Comparison of ENCODE assay signal across 12 cellular contexts in the genomic region with DNA sequence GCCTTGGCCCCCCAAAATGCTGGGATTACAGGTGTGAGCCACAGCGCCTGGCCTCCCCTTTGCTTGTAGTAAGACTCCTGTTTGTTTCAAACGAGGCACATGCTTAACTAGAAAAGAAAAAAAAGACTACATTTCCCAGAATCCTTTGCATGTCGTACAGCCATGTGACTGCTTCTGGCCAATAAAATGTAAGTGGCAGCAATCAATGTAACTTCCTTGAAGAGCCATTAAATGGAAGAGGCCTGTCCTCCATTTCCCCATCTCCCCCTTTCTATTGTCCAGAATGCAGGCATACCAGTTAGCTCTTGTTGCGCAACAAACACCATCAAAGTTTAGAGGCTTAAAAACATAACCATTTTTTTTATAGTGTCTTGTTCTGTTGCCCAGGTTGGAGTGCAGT. TPM values are rescaled to one million over a fixed set of nuclear protein-coding genes. Genes with fewer than 3 reads are reported as not detected.
A peak's percentile ranks its signal among the peaks of the same experiment; 100 is the strongest.
DNase-seq lines count a peak whose midpoint lies in the region; FAIRE-seq and TF ChIP-seq lines count a peak whose summit lies in the region.
"Had no signal": no experiment of that assay in that cellular context is flagged by ENCODE, and none has a peak within 500 bp of the region (broad histone marks: within the 10 kb centered on the region; RNA-seq: fewer than 3 reads in every experiment).

No MANE protein-coding gene starts in this region.

- intact Hi-C loops in endothelial cell of umbilical vein (cut with micrococcal nuclease) (no loop called here), adrenal gland (cut with DNase I) (no loop called here)

- H3K9me3 ChIP-seq in GM23248 (ENCODE audit: low read depth) (no peaks in the 10 kb centered on the region), endothelial cell of umbilical vein (replicated peaks; ENCODE audit: control insufficient read depth, insufficient read depth, low read length) (no peaks in the 10 kb centered on the region), adrenal gland (replicated peaks in 1 of 3) (no peaks in the 10 kb centered on the region)

- CTCF ChIA-PET in endothelial cell of umbilical vein (lab: Charles Lee): interaction anchor here (1.1 to 1.2 kb wide), 2 partner anchors 35 to 203 kb away, joined by 3 to 5 read pairs; no protein-coding TSS in a partner anchor

- H2AFZ ChIP-seq in GM23248 (0 out of 2 replicates have a peak overlapping the region, but pooled peaks have one; percentile 38), endothelial cell of umbilical vein (ENCODE audit: low read depth, low read length) (no peak overlapping the region)

- H3K27ac ChIP-seq in GM23248 (no peak overlapping the region), endothelial cell of umbilical vein (ENCODE audit: insufficient read depth, low read depth, low read length) (no peak overlapping the region), adrenal gland (no peak overlapping the region)

- no peaks in the 10 kb centered on the region for H3K36me3 ChIP-seq in GM23248 (ENCODE audit: low read depth)
- no peaks in the 10 kb centered on the region for H3K36me3 ChIP-seq in endothelial cell of umbilical vein (ENCODE audit: control insufficient read depth in 2 of 2, extremely low read depth in 1 of 2, insufficient read depth in 2 of 2, low read length in 2 of 2)
- no peaks in the 10 kb centered on the region for H3K36me3 ChIP-seq in adrenal gland (replicated peaks in 1 of 2)

- FAIRE-seq in endothelial cell of umbilical vein (lab: Jason Lieb, UNC): peak; percentile 70

- 34 to 47% methylated on average over 4 of the region's 4 CpGs for WGBS in GM23248 (ENCODE audit: low coverage in 1 of 2, low lambda C conversion rate in 2 of 2, missing lambda C conversion rate in 2 of 2), 2 experiments
- 58 to 72% (median 71%) methylated on average over 4 of the region's 4 CpGs for WGBS in adrenal gland, 4 donors

- in situ Hi-C loops in GM23248 (cut with MboI): no loop called here

- no peak overlapping the region for H3K4me3 ChIP-seq in GM23248
- H3K4me3 ChIP-seq in endothelial cell of umbilical vein (replicated peaks in 1 of 3; ENCODE audit: insufficient read depth in 1 of 3, low read depth in 1 of 3, low read length in 3 of 3): no peak overlapping the region
- H3K4me3 ChIP-seq in adrenal gland: no peak overlapping the region

- no TSS peak for BruUV-seq in endothelial cell of umbilical vein (replicated peaks; lab: Mats Ljungman, UMichigan)

- POLR2A ChIA-PET in endothelial cell of umbilical vein (lab: Charles Lee): no interaction called here

- TF ChIP-seq POLR2A in endothelial cell of umbilical vein (IDR thresholded peaks at IDR 0.05; ENCODE audit: low read depth, low read length) (no peak), adrenal gland (IDR thresholded peaks at IDR 0.05) (no peak)

- DNase-seq in AG08396 (ENCODE audit: low spot score) (peak; percentile 49), GM23248 (peak; percentile 45), NOMO-1 treated with DMSO at 0.1 percent for 48 hours (lab: John Stamatoyannopoulos, UW; ENCODE audit: unreplicated experiment) (peak; percentile 61), endothelial cell of umbilical vein (ENCODE audit: low read depth, low spot score) (peak; percentile 22), adrenal gland (no peak), GM20000 (ENCODE audit: low spot score) (no peak), occipital lobe (lab: John Stamatoyannopoulos, UW) (no peak), NCI-H1694 treated with DMSO at 0.1 percent for 48 hours (lab: John Stamatoyannopoulos, UW) (no peak)
- DNase-seq: kidney glomerular epithelial cell, NCI-H69 had no signal

- TF ChIP-seq CTCF in endothelial cell of umbilical vein (IDR thresholded peaks at IDR 0.05; ENCODE audit: extremely low read depth in 1 of 2, insufficient read depth in 1 of 2, low read depth in 1 of 2, low read length in 2 of 2) (no peak), adrenal gland (IDR thresholded peaks at IDR 0.05) (no peak), GM20000 (IDR thresholded peaks at IDR 0.05; ENCODE audit: extremely low read depth, missing control alignments) (no peak)

- no peaks in the 10 kb centered on the region for H3K27me3 ChIP-seq in GM23248 (replicated peaks; ENCODE audit: insufficient read depth)
- H3K27me3 ChIP-seq in endothelial cell of umbilical vein (ENCODE audit: control insufficient read depth in 2 of 2, insufficient read depth in 2 of 2, low read length in 2 of 2): peaks cover 0 to 1% of the 10 kb centered on the region in 2 experiments
- H3K27me3 ChIP-seq in adrenal gland: no peaks in the 10 kb centered on the region

- no peaks in the 10 kb centered on the region for H3K9me2 ChIP-seq in GM23248 (ENCODE audit: insufficient read depth)

- dilution Hi-C loops in endothelial cell of umbilical vein (cut with MboI; ENCODE audit: extremely low pct_ligation_motif_present, low sequenced_read_pairs): no loop called here

- H4K20me1 ChIP-seq in GM23248 (ENCODE audit: insufficient read depth) (no peaks in the 10 kb centered on the region), endothelial cell of umbilical vein (replicated peaks; ENCODE audit: control insufficient read depth, extremely low read depth, insufficient read depth, low read length) (no peaks in the 10 kb centered on the region)

- H3K79me2 ChIP-seq in GM23248 (ENCODE audit: insufficient read depth) (no peaks in the 10 kb centered on the region), endothelial cell of umbilical vein (ENCODE audit: control insufficient read depth, insufficient read depth, low read length) (no peaks in the 10 kb centered on the region)

- no peaks in the 10 kb centered on the region for H3K9me1 ChIP-seq in endothelial cell of umbilical vein (replicated peaks; ENCODE audit: control insufficient read depth, extremely low read depth, insufficient read depth, low read length)

- no peaks in the 10 kb centered on the region for H3F3A ChIP-seq in GM23248 (ENCODE audit: insufficient read depth)

- no peak overlapping the region for H3K9ac ChIP-seq in GM23248
- no peak overlapping the region for H3K9ac ChIP-seq in endothelial cell of umbilical vein (replicated peaks; ENCODE audit: extremely low read depth, insufficient read depth, low read length)

- H3K4me2 ChIP-seq in GM23248 (ENCODE audit: unreplicated experiment): no peak overlapping the region
- no peak overlapping the region for H3K4me2 ChIP-seq in endothelial cell of umbilical vein (ENCODE audit: insufficient read depth, low read length)

- H3K4me1 ChIP-seq in GM23248 (ENCODE audit: insufficient read depth) (no peaks in the 10 kb centered on the region), endothelial cell of umbilical vein (ENCODE audit: control insufficient read depth, extremely low read depth, insufficient read depth, low read length) (no peaks in the 10 kb centered on the region), adrenal gland (replicated peaks in 1 of 2) (no peaks in the 10 kb centered on the region)

RNA-seq across cellular contexts. Expression of a gene that starts 10.4 kb away (rescaled TPM):
- total RNA-seq in GM23248 (2014; rRNA removed; shearing (Covaris generic)): not detected in 2 replicates
- polyA plus RNA-seq in GM23248 (2016; fragmentation: Nextera tagmentation; extraction: Ambion mirVana) (not detected in 2 replicates), endothelial cell of umbilical vein (not detected in 2 replicates), adrenal gland (not detected)
- total RNA-seq in endothelial cell of umbilical vein (not detected in 2 replicates), adrenal gland (not detected), occipital lobe (not detected)
- polyA plus RNA-seq in endothelial cell of umbilical vein (2011; cell fraction: cytosol; rRNA removed): not detected in 2 replicates
- polyA plus RNA-seq in endothelial cell of umbilical vein (2011; cell fraction: nucleus; rRNA removed): not detected in 2 replicates
- polyA plus RNA-seq in endothelial cell of umbilical vein (2012): not detected in 2 replicates
- polyA minus RNA-seq in endothelial cell of umbilical vein: not detected in 2 replicates
- not detected for polyA minus RNA-seq in endothelial cell of umbilical vein (2011; cell fraction: cytosol; rRNA and poly(A)+ RNA removed)
- not detected in 2 replicates for polyA minus RNA-seq in endothelial cell of umbilical vein (2011; cell fraction: nucleus; rRNA and poly(A)+ RNA removed)
- total RNA-seq: activated naive CD4-positive, alpha-beta T cell treated with anti-CD3 and anti-CD28 coated beads, Interleukin-2, amount 50 U/mL, for 72 hours; posterior vena cava had no signal

RNA-seq across cellular contexts. Expression of a gene that starts 30.3 kb away (rescaled TPM):
- not detected in 2 replicates for total RNA-seq in GM23248 (2014; rRNA removed; shearing (Covaris generic))
- not detected in 2 replicates for polyA plus RNA-seq in GM23248 (2016; fragmentation: Nextera tagmentation; extraction: Ambion mirVana)
- not detected in 2 replicates for total RNA-seq in endothelial cell of umbilical vein
- not detected in 2 replicates for polyA plus RNA-seq in endothelial cell of umbilical vein
- not detected in 2 replicates for polyA plus RNA-seq in endothelial cell of umbilical vein (2011; cell fraction: cytosol; rRNA removed)
- not detected in 2 replicates for polyA plus RNA-seq in endothelial cell of umbilical vein (2011; cell fraction: nucleus; rRNA removed)
- not detected in 2 replicates for polyA plus RNA-seq in endothelial cell of umbilical vein (2012)
- polyA minus RNA-seq in endothelial cell of umbilical vein: not detected in 2 replicates
- not detected for polyA minus RNA-seq in endothelial cell of umbilical vein (2011; cell fraction: cytosol; rRNA and poly(A)+ RNA removed)
- not detected in 2 replicates for polyA minus RNA-seq in endothelial cell of umbilical vein (2011; cell fraction: nucleus; rRNA and poly(A)+ RNA removed)
- total RNA-seq in adrenal gland: not detected
- not detected for polyA plus RNA-seq in adrenal gland
- not detected for total RNA-seq in occipital lobe
- total RNA-seq: activated naive CD4-positive, alpha-beta T cell treated with anti-CD3 and anti-CD28 coated beads, Interleukin-2, amount 50 U/mL, for 72 hours; posterior vena cava had no signal

RNA-seq across cellular contexts. Expression of a gene that starts 36.7 kb away (rescaled TPM):
- 145 and 164 TPM in 2 replicates for total RNA-seq in GM23248 (2014; rRNA removed; shearing (Covaris generic))
- 122 and 127 TPM in 2 replicates for polyA plus RNA-seq in GM23248 (2016; fragmentation: Nextera tagmentation; extraction: Ambion mirVana)
- 10.4 and 13.3 TPM in 2 replicates for total RNA-seq in endothelial cell of umbilical vein
- polyA plus RNA-seq in endothelial cell of umbilical vein: 30.1 and 37.2 TPM in 2 replicates
- polyA plus RNA-seq in endothelial cell of umbilical vein (2011; cell fraction: cytosol; rRNA removed): 11.2 and 17.3 TPM in 2 replicates
- 15.5 and 18.9 TPM in 2 replicates for polyA plus RNA-seq in endothelial cell of umbilical vein (2011; cell fraction: nucleus; rRNA removed)
- 26.1 and 56.4 TPM in 2 replicates for polyA plus RNA-seq in endothelial cell of umbilical vein (2012)
- polyA minus RNA-seq in endothelial cell of umbilical vein: 2.1 and 2.9 TPM in 2 replicates
- polyA minus RNA-seq in endothelial cell of umbilical vein (2011; cell fraction: cytosol; rRNA and poly(A)+ RNA removed): not detected
- polyA minus RNA-seq in endothelial cell of umbilical vein (2011; cell fraction: nucleus; rRNA and poly(A)+ RNA removed): 2.5 and 3.4 TPM in 2 replicates
- total RNA-seq in adrenal gland: 10 to 100 TPM; 14.8 to 53.8 (median 26.6) TPM
- 10 to 100 TPM in 2 of 3 donors, 1 to 10 TPM in 1; 1.6 to 32.4 (median 31.6) TPM for polyA plus RNA-seq in adrenal gland
- 2.5 TPM for total RNA-seq in occipital lobe

RNA-seq across cellular contexts. Expression of a gene that starts 40.3 kb away (rescaled TPM):
- 2.7 and 7.1 TPM in 2 replicates for total RNA-seq in GM23248 (2014; rRNA removed; shearing (Covaris generic))
- polyA plus RNA-seq in GM23248 (2016; fragmentation: Nextera tagmentation; extraction: Ambion mirVana) (0.58 and 0.62 TPM in 2 replicates), endothelial cell of umbilical vein (0.60 and 0.66 TPM in 2 replicates), adrenal gland (10 to 100 TPM in 1 of 3 donors, 1 to 10 TPM in 2; 1.5 to 22.6 (median 2.1) TPM)
- total RNA-seq in endothelial cell of umbilical vein (1.2 and 1.9 TPM in 2 replicates), adrenal gland (10 to 100 TPM in 4 of 8 donors, 1 to 10 TPM in 4; 4.2 to 13.6 (median 9.0) TPM), occipital lobe (15.9 TPM)
- 0.27 and 0.38 TPM in 2 replicates for polyA plus RNA-seq in endothelial cell of umbilical vein (2011; cell fraction: cytosol; rRNA removed)
- polyA plus RNA-seq in endothelial cell of umbilical vein (2011; cell fraction: nucleus; rRNA removed): 3.5 and 4.2 TPM in 2 replicates
- 2.0 and 2.5 TPM in 2 replicates for polyA plus RNA-seq in endothelial cell of umbilical vein (2012)
- 0.25 and 4.7 TPM in 2 replicates for polyA minus RNA-seq in endothelial cell of umbilical vein
- polyA minus RNA-seq in endothelial cell of umbilical vein (2011; cell fraction: cytosol; rRNA and poly(A)+ RNA removed): not detected
- 1.4 and 1.7 TPM in 2 replicates for polyA minus RNA-seq in endothelial cell of umbilical vein (2011; cell fraction: nucleus; rRNA and poly(A)+ RNA removed)

Comparison
In these comparisons a context has a peak if more than half of its experiments do, and no peak if none do; other contexts are left out.
1. DNase-seq: peak in AG08396 (single experiment), GM23248 (single experiment), NOMO-1 treated with DMSO at 0.1 percent for 48 hours (single experiment) and endothelial cell of umbilical vein (single experiment); none in adrenal gland (0 of 7), GM20000 (single experiment), occipital lobe (single experiment) and NCI-H1694 treated with DMSO at 0.1 percent for 48 hours (single experiment).